In the genomic region with DNA sequence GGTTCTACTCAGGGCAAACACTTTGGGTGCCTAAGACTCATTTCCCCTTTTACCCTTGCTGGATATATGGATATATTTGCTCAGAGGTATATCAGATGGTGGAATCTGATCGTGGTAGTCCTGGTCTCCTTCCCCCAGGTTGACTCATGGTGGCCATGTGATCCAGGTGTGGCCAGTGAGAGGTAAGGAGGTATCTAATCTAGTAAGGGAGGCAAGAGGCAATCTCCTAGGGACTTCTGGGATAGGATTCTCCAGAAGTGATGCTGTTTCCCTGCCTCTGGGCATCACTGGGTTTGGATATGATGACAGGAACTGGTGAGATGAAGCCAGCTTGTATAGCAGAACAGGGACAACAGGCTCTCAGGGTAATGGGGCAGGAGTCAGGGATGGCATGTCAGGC, we compare ENCODE assay signal across 17 cellular contexts. TPM values are rescaled to one million over a fixed set of nuclear protein-coding genes. Genes with fewer than 3 reads are reported as not detected.
A peak's percentile ranks its signal among the peaks of the same experiment; 100 is the strongest.
DNase-seq lines count a peak whose midpoint lies in the region; ATAC-seq and TF ChIP-seq lines count a peak whose summit lies in the region.
"Had no signal": no experiment of that assay in that cellular context is flagged by ENCODE, and none has a peak within 500 bp of the region (broad histone marks: within the 10 kb centered on the region; RNA-seq: fewer than 3 reads in every experiment).

No MANE protein-coding gene starts in this region.

- H3K23ac ChIP-seq in neuronal stem cell (ENCODE audit: low read depth, low read length, poor library complexity), result no peak overlapping the region

- no peaks in the 10 kb centered on the region for H3K79me1 ChIP-seq in neuronal stem cell (ENCODE audit: low read depth, low read length)

- no peak overlapping the region for H3K9ac ChIP-seq in DND-41 (ENCODE audit: low read depth, low read length)
- no peak overlapping the region for H3K9ac ChIP-seq in OCI-LY1 (ENCODE audit: low read length)
- H3K9ac ChIP-seq in neuronal stem cell (ENCODE audit: low read depth, low read length, poor library complexity), result no peak overlapping the region
- H3K9ac ChIP-seq: BLaER1 treated with 17β-estradiol and CSF1 and Interleukin-3, amounts not matched to agents 10 nM and 100 nM had no signal

- no peak overlapping the region for H2BK5ac ChIP-seq in neuronal stem cell (ENCODE audit: low read length)

- H3K4me1 ChIP-seq in DND-41 (ENCODE audit: insufficient read depth, low read length) (peaks cover 92% of the 10 kb centered on the region), OCI-LY1 (ENCODE audit: insufficient read depth, low read length, severe bottlenecking) (peaks cover 50% of the 10 kb centered on the region), neuronal stem cell (ENCODE audit: control insufficient read depth in 2 of 2, insufficient read depth in 1 of 2, low read depth in 1 of 2, low read length in 2 of 2) (peaks cover 3 to 4% of the 10 kb centered on the region in 2 donors)
- H3K4me1 ChIP-seq: HAP-1 had no signal

- H3K27me3 ChIP-seq in DND-41 (ENCODE audit: insufficient read depth, low read length, poor library complexity), result no peaks in the 10 kb centered on the region
- H3K27me3 ChIP-seq in OCI-LY1 (ENCODE audit: insufficient read depth, low read length), result no peaks in the 10 kb centered on the region
- peaks cover 0 to 13% (median 0%) of the 10 kb centered on the region in 3 experiments for H3K27me3 ChIP-seq in neuronal stem cell (ENCODE audit: control insufficient read depth in 3 of 3, insufficient read depth in 3 of 3, low read depth in 1 of 3, low read length in 3 of 3)
- peaks cover 8% of the 10 kb centered on the region; the same call in 1 of the 2 replicates for H3K27me3 ChIP-seq in H7 (ENCODE audit: control insufficient read depth, insufficient read depth, low read length)
- H3K27me3 ChIP-seq: BLaER1 treated with 17β-estradiol and CSF1 and Interleukin-3, amounts not matched to agents 10 nM and 100 nM had no signal

- no peak overlapping the region for H2BK120ac ChIP-seq in neuronal stem cell (ENCODE audit: low read depth, low read length)

- H3K27ac ChIP-seq in DND-41 (ENCODE audit: low read length) (peak overlapping the region; percentile 49), OCI-LY1 (ENCODE audit: low read depth, low read length, poor library complexity, severe bottlenecking) (peak overlapping the region; percentile 62), neuronal stem cell (replicated peaks; ENCODE audit: low read length) (no peak overlapping the region)
- H3K27ac ChIP-seq: BLaER1 treated with 17β-estradiol and CSF1 and Interleukin-3, amounts not matched to agents 10 nM and 100 nM had no signal

- H3K9me3 ChIP-seq in DND-41 (ENCODE audit: insufficient read depth, low read length, severe bottlenecking), result no peaks in the 10 kb centered on the region
- no peaks in the 10 kb centered on the region for H3K9me3 ChIP-seq in OCI-LY1 (ENCODE audit: low read length)
- H3K9me3 ChIP-seq in neuronal stem cell (replicated peaks in 1 of 2; ENCODE audit: control insufficient read depth in 2 of 2, insufficient read depth in 1 of 2, low read depth in 1 of 2, low read length in 2 of 2), result no peaks in the 10 kb centered on the region
- H3K9me3 ChIP-seq: HAP-1 had no signal

- H2BK15ac ChIP-seq in neuronal stem cell (ENCODE audit: low read length), result no peak overlapping the region

- no peaks in the 10 kb centered on the region for H3K36me3 ChIP-seq in DND-41 (ENCODE audit: insufficient read depth, low read length)
- no peaks in the 10 kb centered on the region for H3K36me3 ChIP-seq in OCI-LY1 (ENCODE audit: insufficient read depth, low read length)
- no peaks in the 10 kb centered on the region for H3K36me3 ChIP-seq in neuronal stem cell (replicated peaks in 1 of 2; ENCODE audit: control insufficient read depth in 2 of 2, insufficient read depth in 2 of 2, low read length in 2 of 2)
- no peaks in the 10 kb centered on the region for H3K36me3 ChIP-seq in H7 (replicated peaks; ENCODE audit: control insufficient read depth, insufficient read depth, low read length)
- H3K36me3 ChIP-seq: BLaER1 treated with 17β-estradiol and CSF1 and Interleukin-3, amounts not matched to agents 10 nM and 100 nM; HAP-1 had no signal

- H4K20me1 ChIP-seq in DND-41 (ENCODE audit: insufficient read depth, low read length) (no peaks in the 10 kb centered on the region), OCI-LY1 (ENCODE audit: insufficient read depth, low read length) (no peaks in the 10 kb centered on the region)
- H4K20me1 ChIP-seq: BLaER1 treated with 17β-estradiol and CSF1 and Interleukin-3, amounts not matched to agents 10 nM and 100 nM had no signal

- H3K4me3 ChIP-seq in DND-41 (ENCODE audit: low read depth in 1 of 2, low read length in 2 of 2), result no peak overlapping the region
- no peak overlapping the region for H3K4me3 ChIP-seq in OCI-LY1 (ENCODE audit: low read depth, low read length, poor library complexity, severe bottlenecking)
- H3K4me3 ChIP-seq in epithelial cell of esophagus (ENCODE audit: low read length), result no peak overlapping the region
- no peak overlapping the region for H3K4me3 ChIP-seq in neuronal stem cell (ENCODE audit: low read length in 2 of 2)
- no peak overlapping the region for H3K4me3 ChIP-seq in H7 (ENCODE audit: insufficient read depth, low read depth, low read length)
- H3K4me3 ChIP-seq: BLaER1 treated with 17β-estradiol and CSF1 and Interleukin-3, amounts not matched to agents 10 nM and 100 nM; GM12878; HAP-1 had no signal

- TF ChIP-seq CTCF in DND-41 (IDR thresholded peaks at IDR 0.05; ENCODE audit: borderline replicate concordance, extremely low read depth, low read length, poor library complexity, severe bottlenecking) (no peak), OCI-LY1 (IDR thresholded peaks at IDR 0.05; ENCODE audit: low read length) (no peak), epithelial cell of esophagus (IDR thresholded peaks at IDR 0.05; ENCODE audit: insufficient read depth, low read depth, low read length, missing control alignments) (no peak)

- no CpG with 5 or more reads among the region's 1 CpG for WGBS in neuronal stem cell (ENCODE audit: extremely low coverage in 2 of 2, insufficient read length in 2 of 2, insufficient replicate concordance in 1 of 2), 2 donors

- ATAC-seq in DND-41 (ENCODE audit: insufficient read depth, low read depth) (no peak), HG03039 (IDR thresholded peaks at IDR 0.05; ENCODE audit: unreplicated experiment) (no peak), HG03432 (IDR thresholded peaks at IDR 0.05; ENCODE audit: unreplicated experiment) (no peak)
- ATAC-seq: GM12878, Right ventricle myocardium inferior had no signal

- H3F3A ChIP-seq in OCI-LY1 (ENCODE audit: insufficient read depth, low read length), result peaks cover 6% of the 10 kb centered on the region; the same call in 1 of the 2 replicates

- H3K18ac ChIP-seq in neuronal stem cell (ENCODE audit: low read length), result no peak overlapping the region

- H3K79me2 ChIP-seq in DND-41 (ENCODE audit: insufficient read depth, low read length), result no peaks in the 10 kb centered on the region; the same call in 1 of the 2 replicates
- H3K79me2 ChIP-seq in OCI-LY1 (ENCODE audit: insufficient read depth, low read length), result no peaks in the 10 kb centered on the region

- H3K14ac ChIP-seq in neuronal stem cell (ENCODE audit: low read length), result no peak overlapping the region

- no peak overlapping the region for H3K4me2 ChIP-seq in DND-41 (ENCODE audit: insufficient read depth, low read length)
- no peak overlapping the region for H3K4me2 ChIP-seq in OCI-LY1 (ENCODE audit: low read length)
- no peak overlapping the region for H3K4me2 ChIP-seq in neuronal stem cell (ENCODE audit: insufficient read depth, low read length, poor library complexity, severe bottlenecking)

- H4K8ac ChIP-seq in neuronal stem cell (ENCODE audit: low read depth, low read length), result no peak overlapping the region

- DNase-seq in DND-41 (no peak), epithelial cell of esophagus (ENCODE audit: low read depth) (peak; percentile 71), neuronal stem cell (ENCODE audit: low spot score) (no peak), H7 (no peak)
- DNase-seq: MV-4-11, NCI-H1694 treated with DMSO at 0.1 percent for 48 hours, NCI-H2107, NCI-H2227 treated with DMSO at 0.1 percent for 48 hours, NCI-H524 had no signal

- H2AK5ac ChIP-seq in neuronal stem cell (ENCODE audit: low read depth, low read length), result peak overlapping the region; percentile 6

- no peaks in the 10 kb centered on the region for H3K9me2 ChIP-seq in OCI-LY1 (ENCODE audit: low read depth, low read length)

- H2AFZ ChIP-seq in DND-41 (ENCODE audit: low read depth, low read length) (no peak overlapping the region), OCI-LY1 (ENCODE audit: low read length) (no peak overlapping the region), neuronal stem cell (ENCODE audit: low read length) (no peak overlapping the region)

- no peak overlapping the region for H2BK12ac ChIP-seq in neuronal stem cell (ENCODE audit: low read length)

- no peak overlapping the region for H3K4ac ChIP-seq in neuronal stem cell (ENCODE audit: low read length)

- no peak overlapping the region for H4K91ac ChIP-seq in neuronal stem cell (ENCODE audit: low read depth, low read length, poor library complexity)

RNA-seq across cellular contexts. Expression of a gene that starts 8.5 kb away (rescaled TPM):
- 0.32 TPM for polyA plus RNA-seq in neuronal stem cell (2013, experiment 1 of 2)
- polyA plus RNA-seq in neuronal stem cell (2013, experiment 2 of 2), result 0.19 TPM
- total RNA-seq in H7 (2014; rRNA removed; shearing (Covaris generic)), result not detected in 2 replicates
- total RNA-seq: A673 had no signal

RNA-seq across cellular contexts. Expression of a gene that starts 18.6 kb away (rescaled TPM):
- polyA plus RNA-seq in neuronal stem cell (2013, experiment 1 of 2), result not detected
- 0.04 TPM for polyA plus RNA-seq in neuronal stem cell (2013, experiment 2 of 2)
- total RNA-seq in H7 (2014; rRNA removed; shearing (Covaris generic)), result not detected in 2 replicates
- total RNA-seq: A673 had no signal
